ENCODE assay signal across 25 cellular contexts in the genomic region with DNA sequence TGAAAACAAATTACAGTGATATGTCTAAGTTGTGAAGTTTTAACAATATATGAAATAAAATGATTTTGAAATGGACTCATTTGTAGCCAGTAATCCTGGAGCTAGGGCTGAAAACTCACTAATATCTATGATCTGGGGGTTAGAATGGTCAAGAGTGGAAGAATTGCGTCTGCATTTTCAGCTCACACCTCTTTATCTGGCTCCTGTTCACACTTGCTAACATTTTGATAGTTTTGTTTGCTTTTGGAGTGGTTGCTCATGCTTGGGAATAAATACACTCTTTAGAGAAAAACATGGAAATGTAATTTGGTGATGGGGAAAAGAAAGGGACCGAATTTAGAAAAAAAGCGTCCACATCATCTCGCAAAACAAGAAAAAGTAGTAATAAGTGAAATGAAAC. TPM values are rescaled to one million over a fixed set of nuclear protein-coding genes. Genes with fewer than 3 reads are reported as not detected.
DNase-seq lines count a peak whose midpoint lies in the region; ATAC-seq, FAIRE-seq and TF ChIP-seq lines count a peak whose summit lies in the region.
"Had no signal": no experiment of that assay in that cellular context is flagged by ENCODE, and none has a peak within 500 bp of the region (broad histone marks: within the 10 kb centered on the region; RNA-seq: fewer than 3 reads in every experiment).

No MANE protein-coding gene starts in this region.

- H3K79me2 ChIP-seq in mesendoderm (ENCODE audit: control insufficient read depth, insufficient read depth, low read length) = no peaks in the 10 kb centered on the region

- H3K27ac Mint-ChIP-seq in activated T-cell treated with anti-CD3 and anti-CD28 coated beads, Interleukin-2, amount 50 U/mL, for 24 hours = peak overlapping the region; percentile 96
- peak overlapping the region; percentile 15 for H3K27ac Mint-ChIP-seq in activated naive CD8-positive, alpha-beta T cell treated with anti-CD3 and anti-CD28 coated beads, Interleukin-2, amount 10 ng/mL, durations not matched to agents 7 days and 5 days
- H3K27ac Mint-ChIP-seq: dendritic cell treated with granulocyte-macrophage colony-stimulating factor and Interleukin-4, amounts not matched to agents 40 ng/mL and 50 ng/mL, for 4 days; memory B cell had no signal

- no peaks in the 10 kb centered on the region for H3K36me3 ChIP-seq in pancreas
- H3K36me3 ChIP-seq in right atrium auricular region = peaks cover 21% of the 10 kb centered on the region
- peaks cover 3% of the 10 kb centered on the region for H3K36me3 ChIP-seq in mesendoderm (ENCODE audit: control insufficient read depth, insufficient read depth, low read length)
- H3K36me3 ChIP-seq: ovary had no signal

- peaks cover 4% of the 10 kb centered on the region for H3K9me3 Mint-ChIP-seq in activated T-cell treated with anti-CD3 and anti-CD28 coated beads, Interleukin-2, amount 50 U/mL, for 24 hours
- H3K9me3 Mint-ChIP-seq in activated naive CD8-positive, alpha-beta T cell treated with anti-CD3 and anti-CD28 coated beads, Interleukin-2, amount 10 ng/mL, durations not matched to agents 7 days and 5 days = no peaks in the 10 kb centered on the region
- H3K9me3 Mint-ChIP-seq: dendritic cell treated with granulocyte-macrophage colony-stimulating factor and Interleukin-4, amounts not matched to agents 40 ng/mL and 50 ng/mL, for 4 days; memory B cell had no signal

- intact Hi-C loops in pancreas (cut with DNase I) = no loop called here

- POLR2A ChIA-PET in activated naive CD8-positive, alpha-beta T cell treated with anti-CD3 and anti-CD28 coated beads, Interleukin-2, amount 10 ng/mL, durations not matched to agents 7 days and 5 days (lab: Charles Lee) = no interaction called here

- peak overlapping the region; percentile 47 for H3K4me3 Mint-ChIP-seq in activated T-cell treated with anti-CD3 and anti-CD28 coated beads, Interleukin-2, amount 50 U/mL, for 24 hours
- peak overlapping the region; percentile 22 for H3K4me3 Mint-ChIP-seq in activated naive CD8-positive, alpha-beta T cell treated with anti-CD3 and anti-CD28 coated beads, Interleukin-2, amount 10 ng/mL, durations not matched to agents 7 days and 5 days
- H3K4me3 Mint-ChIP-seq: CD14-positive monocyte; dendritic cell treated with granulocyte-macrophage colony-stimulating factor and Interleukin-4, amounts not matched to agents 40 ng/mL and 50 ng/mL, for 4 days; memory B cell had no signal

- no peaks in the 10 kb centered on the region for H3K9me3 ChIP-seq in pancreas
- H3K9me3 ChIP-seq in right atrium auricular region = no peaks in the 10 kb centered on the region
- H3K9me3 ChIP-seq: ovary had no signal

- no peak overlapping the region for H3K9ac ChIP-seq in mesendoderm (ENCODE audit: low read length)

- H3K36me3 Mint-ChIP-seq in activated T-cell treated with anti-CD3 and anti-CD28 coated beads, Interleukin-2, amount 50 U/mL, for 24 hours (ENCODE audit: low read depth) = peaks cover 74% of the 10 kb centered on the region
- peaks cover 34% of the 10 kb centered on the region for H3K36me3 Mint-ChIP-seq in activated naive CD8-positive, alpha-beta T cell treated with anti-CD3 and anti-CD28 coated beads, Interleukin-2, amount 10 ng/mL, durations not matched to agents 7 days and 5 days

- ATAC-seq in activated naive CD8-positive, alpha-beta T cell treated with anti-CD3 and anti-CD28 coated beads, Interleukin-2, amount 10 ng/mL, durations not matched to agents 7 days and 5 days (ENCODE audit: low read depth) = no peak
- peak in 3 of 4 donors; percentile 46 to 67 (median 56) for ATAC-seq in pancreas
- ATAC-seq: left cardiac atrium, right cardiac atrium had no signal

- H3K4me3 ChIP-seq in pancreas = no peak overlapping the region
- no peak overlapping the region for H3K4me3 ChIP-seq in right atrium auricular region
- H3K4me3 ChIP-seq in mesendoderm (ENCODE audit: low read length) = no peak overlapping the region
- H3K4me3 ChIP-seq: cardiac muscle cell, ovary had no signal

- no peak for TF ChIP-seq CTCF in pancreas (IDR thresholded peaks at IDR 0.05)
- no peak for TF ChIP-seq CTCF in right atrium auricular region (IDR thresholded peaks at IDR 0.05)

- no peak overlapping the region for H3K56ac ChIP-seq in mesendoderm (ENCODE audit: low read length)

- DNase-seq in activated T-cell treated with anti-CD3 and anti-CD28 coated beads, Interleukin-2, amount 50 U/mL, for 24 hours = no peak
- DNase-seq in activated T-cell treated with anti-CD3 and anti-CD28 coated beads for 4 hours (no peak), GM19239 (ENCODE audit: insufficient read length, low spot score) (no peak), pancreas (no peak), right atrium auricular region (ENCODE audit: low spot score) (no peak), mesendoderm (no peak), OCI-M1 (lab: John Stamatoyannopoulos, UW) (no peak)
- DNase-seq in activated naive CD8-positive, alpha-beta T cell treated with anti-CD3 and anti-CD28 coated beads, Interleukin-2, amount 10 ng/mL, durations not matched to agents 7 days and 5 days = no peak
- DNase-seq: activated CD4-positive, alpha-beta T cell treated with anti-CD3 and anti-CD28 coated beads, Interleukin-2, amount 50 U/mL, for 1 hour; amygdala; GF-D8; glutamatergic neuron; left cardiac atrium; NCI-H1092 treated with DMSO at 0.1 percent for 48 hours; NCI-H1930; NCI-H345; NCI-H82; ovary; right cardiac atrium; stimulated activated CD4-positive, alpha-beta T cell treated with anti-CD3 and anti-CD28 coated beads, Interleukin-12 subunit alpha, Interleukin-12 subunit beta, amount 100 ng/mL, for 4 hours had no signal

- no peak overlapping the region for H3K18ac ChIP-seq in mesendoderm (ENCODE audit: low read length)

- H3K4me2 ChIP-seq in mesendoderm (ENCODE audit: low read length) = no peak overlapping the region

- peaks cover 61% of the 10 kb centered on the region for H3K4me1 Mint-ChIP-seq in activated T-cell treated with anti-CD3 and anti-CD28 coated beads, Interleukin-2, amount 50 U/mL, for 24 hours (ENCODE audit: low read depth)
- H3K4me1 Mint-ChIP-seq in activated naive CD8-positive, alpha-beta T cell treated with anti-CD3 and anti-CD28 coated beads, Interleukin-2, amount 10 ng/mL, durations not matched to agents 7 days and 5 days = peaks cover 23% of the 10 kb centered on the region
- H3K4me1 Mint-ChIP-seq: CD14-positive monocyte had no signal

- no peak overlapping the region for H3K4ac ChIP-seq in mesendoderm (ENCODE audit: low read depth, low read length)

- FAIRE-seq in GM19239 (lab: Jason Lieb, UNC) = peak; percentile 33
- FAIRE-seq in pancreas (lab: Jason Lieb, UNC) = no peak
- FAIRE-seq: H54 had no signal

- H3K27ac ChIP-seq in pancreas (peak overlapping the region in 1 of 4 donors; percentile 40), right atrium auricular region (no peak overlapping the region), mesendoderm (ENCODE audit: low read depth, low read length) (no peak overlapping the region)
- H3K27ac ChIP-seq: cardiac muscle cell, ovary had no signal

- H3K27me3 ChIP-seq in pancreas (no peaks in the 10 kb centered on the region), right atrium auricular region (no peaks in the 10 kb centered on the region), mesendoderm (ENCODE audit: insufficient read depth, low read length, poor library complexity) (no peaks in the 10 kb centered on the region)
- H3K27me3 ChIP-seq: cardiac muscle cell, ovary had no signal

- H3K23ac ChIP-seq in mesendoderm (ENCODE audit: low read length) = no peak overlapping the region

- H3K27me3 Mint-ChIP-seq in activated T-cell treated with anti-CD3 and anti-CD28 coated beads, Interleukin-2, amount 50 U/mL, for 24 hours = no peaks in the 10 kb centered on the region
- H3K27me3 Mint-ChIP-seq in activated naive CD8-positive, alpha-beta T cell treated with anti-CD3 and anti-CD28 coated beads, Interleukin-2, amount 10 ng/mL, durations not matched to agents 7 days and 5 days = no peaks in the 10 kb centered on the region
- H3K27me3 Mint-ChIP-seq: dendritic cell treated with granulocyte-macrophage colony-stimulating factor and Interleukin-4, amounts not matched to agents 40 ng/mL and 50 ng/mL, for 4 days; memory B cell had no signal

- H4K8ac ChIP-seq in mesendoderm (ENCODE audit: low read depth, low read length) = no peak overlapping the region

- 46 to 59% methylated on average over 4 of the region's 4 CpGs for WGBS in pancreas, 2 donors
- no CpG with 5 or more reads among the region's 4 CpGs for WGBS in mesendoderm (ENCODE audit: extremely low coverage, insufficient coverage, low lambda C conversion rate)

- no peak overlapping the region for H2BK15ac ChIP-seq in mesendoderm (replicated peaks; ENCODE audit: low read depth)

- no peaks in the 10 kb centered on the region for H3K79me1 ChIP-seq in mesendoderm (ENCODE audit: low read length)

- H2BK5ac ChIP-seq in mesendoderm (ENCODE audit: low read length) = no peak overlapping the region

- no peak overlapping the region for H2BK120ac ChIP-seq in mesendoderm (ENCODE audit: low read depth, low read length)

- no peak overlapping the region for H4K5ac ChIP-seq in mesendoderm (ENCODE audit: low read length)

- H2AK5ac ChIP-seq in mesendoderm (ENCODE audit: low read length) = no peak overlapping the region

- peaks cover 0 to 4% (median 0%) of the 10 kb centered on the region in 3 donors for H3K4me1 ChIP-seq in pancreas
- peaks cover 0 to 8% of the 10 kb centered on the region in 2 donors for H3K4me1 ChIP-seq in right atrium auricular region
- H3K4me1 ChIP-seq in mesendoderm (ENCODE audit: control insufficient read depth, low read depth, low read length) = no peaks in the 10 kb centered on the region

RNA-seq across cellular contexts. Expression of gene UBE2F, which starts 30.7 kb away (rescaled TPM):
- total RNA-seq in activated naive CD8-positive, alpha-beta T cell treated with anti-CD3 and anti-CD28 coated beads, Interleukin-2, amount 10 ng/mL, durations not matched to agents 7 days and 5 days = 10 to 100 TPM; 49.0 to 49.8 TPM
- total RNA-seq in pancreas = 10 to 100 TPM; 39.3 to 51.7 (median 43.0) TPM
- polyA plus RNA-seq in pancreas = 10 to 100 TPM; 32.4 to 32.5 TPM
- 10 to 100 TPM; 78.4 to 79.6 TPM for total RNA-seq in right atrium auricular region
- polyA plus RNA-seq in mesendoderm (2013, experiment 1 of 2) = 47.8 TPM
- polyA plus RNA-seq in mesendoderm (2013, experiment 2 of 2) = 49.3 TPM
